34 cellular contexts compared by ENCODE assay signal in the genomic region with DNA sequence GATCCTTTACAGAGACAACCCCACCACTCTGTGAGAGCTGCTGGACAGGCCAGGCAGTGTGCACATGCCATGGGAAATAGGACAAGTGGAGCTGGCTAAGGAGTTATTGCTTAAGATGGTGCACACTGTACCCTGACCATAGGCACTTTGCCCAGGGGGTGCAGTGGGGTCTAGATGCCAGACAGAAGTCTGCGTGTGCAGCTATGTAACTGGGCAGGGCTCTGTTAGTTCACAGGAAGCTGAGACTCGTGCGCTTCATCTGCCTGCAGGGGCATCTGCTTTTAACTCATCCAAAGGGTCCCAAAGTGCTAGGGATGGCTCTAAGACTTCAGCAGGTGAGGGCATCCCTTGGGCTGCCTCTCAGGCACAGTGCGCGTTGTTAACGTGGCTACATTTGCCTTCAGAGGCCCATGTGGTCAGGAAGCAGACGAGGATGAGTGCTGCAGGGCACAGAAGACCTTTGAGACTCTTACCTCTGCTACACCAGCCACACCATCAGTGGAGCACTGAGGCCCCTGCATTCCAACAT.
"Had no signal": no experiment of that assay in that cellular context is flagged by ENCODE, and none has a peak within 500 bp of the region (broad histone marks: within the 10 kb centered on the region; RNA-seq: fewer than 3 reads in every experiment).

No MANE protein-coding gene starts in this region.

- H3K9me3 Mint-ChIP-seq: activated CD4-positive, alpha-beta memory T cell treated with anti-CD3 and anti-CD28 coated beads, Interleukin-2, amount 10 ng/mL, durations not matched to agents 7 days and 5 days; activated CD4-positive, alpha-beta T cell treated with anti-CD3 and anti-CD28 coated beads, Interleukin-2, amount 10 ng/mL, durations not matched to agents 7 days and 5 days; activated naive CD4-positive, alpha-beta T cell treated with anti-CD3 and anti-CD28 coated beads, Interleukin-2, amount 10 ng/mL, durations not matched to agents 7 days and 5 days; activated naive CD4-positive, alpha-beta T cell treated with anti-CD3 and anti-CD28 coated beads, Interleukin-2, amount 50 U/mL, for 24 hours; activated naive CD8-positive, alpha-beta T cell treated with anti-CD3 and anti-CD28 coated beads, Interleukin-2, amount 10 ng/mL, durations not matched to agents 7 days and 5 days; activated naive CD8-positive, alpha-beta T cell treated with anti-CD3 and anti-CD28 coated beads, Interleukin-2, amount 50 U/mL, for 24 hours; activated T-cell treated with anti-CD3 and anti-CD28 coated beads, Interleukin-2, amount 50 U/mL, for 24 hours; activated T-helper 2 cell treated with anti-CD3 and anti-CD28 coated beads, Interferon-gamma antibody, Interleukin-2, Interleukin-4, amounts not matched to agents 10 μg/mL and 5 μg/mL and 100 μg/mL, durations not matched to agents 14 hours and 24 hours and 36 hours; T-helper 1 cell treated with Interleukin-12 subunit alpha and Interleukin-12 subunit beta and Interleukin-4 antibody, amounts not matched to agents 30 μg/mL and 1 μg/mL, for 36 hours; T-helper 2 cell treated with Interferon-gamma antibody and Interleukin-4, amounts not matched to agents 5 μg/mL and 100 μg/mL, for 36 hours had no signal

- H3K9me3 ChIP-seq: body of pancreas, breast epithelium had no signal

- DNase-seq: activated CD4-positive, alpha-beta memory T cell treated with anti-CD3 and anti-CD28 coated beads, Interleukin-2, amount 10 ng/mL, durations not matched to agents 7 days and 5 days; activated CD4-positive, alpha-beta T cell treated with anti-CD3 and anti-CD28 coated beads for 1 hour; activated CD4-positive, alpha-beta T cell treated with anti-CD3 and anti-CD28 coated beads for 36 hours; activated CD4-positive, alpha-beta T cell treated with anti-CD3 and anti-CD28 coated beads for 48 hours; activated CD4-positive, alpha-beta T cell treated with anti-CD3 and anti-CD28 coated beads, Interleukin-2, amount 10 ng/mL, durations not matched to agents 7 days and 5 days; activated CD4-positive, alpha-beta T cell treated with anti-CD3 and anti-CD28 coated beads, Interleukin-2, amount 50 U/mL, for 48 hours; activated CD4-positive, CD25-positive, alpha-beta regulatory T cell; activated CD8-positive, alpha-beta memory T cell treated with anti-CD3 and anti-CD28 coated beads, Interleukin-2, amount 50 U/mL, for 48 hours; activated CD8-positive, alpha-beta T cell treated with anti-CD3 and anti-CD28 coated beads, Interleukin-2, amount 10 ng/mL, durations not matched to agents 7 days and 5 days; activated effector memory CD4-positive, alpha-beta T cell treated with Interleukin-2 at 50 U/mL for 16 hours; activated gamma-delta T cell; activated naive CD4-positive, alpha-beta T cell treated with anti-CD3 and anti-CD28 coated beads, Interleukin-2, amount 10 ng/mL, durations not matched to agents 7 days and 5 days; activated naive CD4-positive, alpha-beta T cell treated with Interleukin-2 at 50 U/mL for 16 hours; activated naive CD8-positive, alpha-beta T cell treated with anti-CD3 and anti-CD28 coated beads, Interleukin-2, amount 10 ng/mL, durations not matched to agents 7 days and 5 days; activated naive CD8-positive, alpha-beta T cell treated with anti-CD3 and anti-CD28 coated beads, Interleukin-2, amount 50 U/mL, for 24 hours; activated T-cell treated with anti-CD3 and anti-CD28 coated beads, Interleukin-2, amount 50 U/mL, for 24 hours; activated T-cell treated with anti-CD3 and anti-CD28 coated beads, Interleukin-2, amount 50 U/mL, for 48 hours; amniotic stem cell; aorta; body of pancreas; brain microvascular endothelial cell; central memory CD4-positive, alpha-beta T cell; T-helper 1 cell; T-helper 2 cell; T-helper 9 cell; WERI-Rb-1 had no signal

- H3K27ac Mint-ChIP-seq: activated CD4-positive, alpha-beta memory T cell treated with anti-CD3 and anti-CD28 coated beads, Interleukin-2, amount 10 ng/mL, durations not matched to agents 7 days and 5 days; activated CD4-positive, alpha-beta T cell treated with anti-CD3 and anti-CD28 coated beads for 36 hours; activated CD4-positive, alpha-beta T cell treated with anti-CD3 and anti-CD28 coated beads, Interleukin-2, amount 10 ng/mL, durations not matched to agents 7 days and 5 days; activated CD8-positive, alpha-beta T cell treated with anti-CD3 and anti-CD28 coated beads, Interleukin-2, amount 10 ng/mL, durations not matched to agents 7 days and 5 days; activated naive CD4-positive, alpha-beta T cell treated with anti-CD3 and anti-CD28 coated beads, Interleukin-2, amount 10 ng/mL, durations not matched to agents 7 days and 5 days; activated naive CD8-positive, alpha-beta T cell; activated naive CD8-positive, alpha-beta T cell treated with anti-CD3 and anti-CD28 coated beads, Interleukin-2, amount 10 ng/mL, durations not matched to agents 7 days and 5 days; activated naive CD8-positive, alpha-beta T cell treated with anti-CD3 and anti-CD28 coated beads, Interleukin-2, amount 50 U/mL, for 24 hours; activated T-cell treated with anti-CD3 and anti-CD28 coated beads, Interleukin-2, amount 50 U/mL, for 24 hours; activated T-helper 2 cell treated with anti-CD3 and anti-CD28 coated beads, Interferon-gamma antibody, Interleukin-2, Interleukin-4, amounts not matched to agents 10 μg/mL and 5 μg/mL and 100 μg/mL, durations not matched to agents 14 hours and 24 hours and 36 hours; T-helper 1 cell treated with Interleukin-12 subunit alpha and Interleukin-12 subunit beta and Interleukin-4 antibody, amounts not matched to agents 30 μg/mL and 1 μg/mL, for 36 hours; T-helper 2 cell treated with Interferon-gamma antibody and Interleukin-4, amounts not matched to agents 5 μg/mL and 100 μg/mL, for 36 hours; WTC11 had no signal

- H3K4me1 ChIP-seq: breast epithelium had no signal

- H3K4me3 Mint-ChIP-seq: activated CD4-positive, alpha-beta memory T cell treated with anti-CD3 and anti-CD28 coated beads, Interleukin-2, amount 10 ng/mL, durations not matched to agents 7 days and 5 days; activated CD4-positive, alpha-beta T cell treated with anti-CD3 and anti-CD28 coated beads for 36 hours; activated CD4-positive, alpha-beta T cell treated with anti-CD3 and anti-CD28 coated beads, Interleukin-2, amount 10 ng/mL, durations not matched to agents 7 days and 5 days; activated CD8-positive, alpha-beta T cell treated with anti-CD3 and anti-CD28 coated beads, Interleukin-2, amount 10 ng/mL, durations not matched to agents 7 days and 5 days; activated naive CD4-positive, alpha-beta T cell treated with anti-CD3 and anti-CD28 coated beads, Interleukin-2, amount 10 ng/mL, durations not matched to agents 7 days and 5 days; activated naive CD4-positive, alpha-beta T cell treated with anti-CD3 and anti-CD28 coated beads, Interleukin-2, amount 50 U/mL, for 24 hours; activated naive CD8-positive, alpha-beta T cell; activated naive CD8-positive, alpha-beta T cell treated with anti-CD3 and anti-CD28 coated beads, Interleukin-2, amount 10 ng/mL, durations not matched to agents 7 days and 5 days; activated naive CD8-positive, alpha-beta T cell treated with anti-CD3 and anti-CD28 coated beads, Interleukin-2, amount 50 U/mL, for 24 hours; activated T-cell treated with anti-CD3 and anti-CD28 coated beads, Interleukin-2, amount 50 U/mL, for 24 hours; T-helper 1 cell treated with Interleukin-12 subunit alpha and Interleukin-12 subunit beta and Interleukin-4 antibody, amounts not matched to agents 30 μg/mL and 1 μg/mL, for 36 hours; T-helper 2 cell treated with Interferon-gamma antibody and Interleukin-4, amounts not matched to agents 5 μg/mL and 100 μg/mL, for 36 hours; WTC11 had no signal

- H3K36me3 Mint-ChIP-seq: activated naive CD4-positive, alpha-beta T cell treated with anti-CD3 and anti-CD28 coated beads, Interleukin-2, amount 10 ng/mL, durations not matched to agents 7 days and 5 days; activated naive CD4-positive, alpha-beta T cell treated with anti-CD3 and anti-CD28 coated beads, Interleukin-2, amount 50 U/mL, for 24 hours; activated naive CD8-positive, alpha-beta T cell; activated naive CD8-positive, alpha-beta T cell treated with anti-CD3 and anti-CD28 coated beads, Interleukin-2, amount 10 ng/mL, durations not matched to agents 7 days and 5 days; WTC11 had no signal

- H3K36me3 ChIP-seq: brain microvascular endothelial cell, breast epithelium, WERI-Rb-1 had no signal

- H3K27me3 ChIP-seq: body of pancreas, brain microvascular endothelial cell, breast epithelium had no signal

- H3K27ac ChIP-seq: body of pancreas, brain microvascular endothelial cell, breast epithelium, WERI-Rb-1 had no signal

- H3K4me1 Mint-ChIP-seq: activated CD4-positive, alpha-beta memory T cell treated with anti-CD3 and anti-CD28 coated beads, Interleukin-2, amount 10 ng/mL, durations not matched to agents 7 days and 5 days; activated CD4-positive, alpha-beta T cell treated with anti-CD3 and anti-CD28 coated beads for 36 hours; activated CD4-positive, alpha-beta T cell treated with anti-CD3 and anti-CD28 coated beads, Interleukin-2, amount 10 ng/mL, durations not matched to agents 7 days and 5 days; activated naive CD4-positive, alpha-beta T cell treated with anti-CD3 and anti-CD28 coated beads, Interleukin-2, amount 10 ng/mL, durations not matched to agents 7 days and 5 days; activated naive CD4-positive, alpha-beta T cell treated with anti-CD3 and anti-CD28 coated beads, Interleukin-2, amount 50 U/mL, for 24 hours; activated naive CD8-positive, alpha-beta T cell treated with anti-CD3 and anti-CD28 coated beads, Interleukin-2, amount 10 ng/mL, durations not matched to agents 7 days and 5 days; activated naive CD8-positive, alpha-beta T cell treated with anti-CD3 and anti-CD28 coated beads, Interleukin-2, amount 50 U/mL, for 24 hours had no signal

- H3K4me3 ChIP-seq: body of pancreas, breast epithelium had no signal

- ATAC-seq: activated CD4-positive, alpha-beta T cell treated with anti-CD3 and anti-CD28 coated beads for 36 hours; activated CD4-positive, CD25-positive, alpha-beta regulatory T cell treated with anti-CD3 and anti-CD28 coated beads, Interleukin-2, amount 50 U/mL, for 24 hours; activated CD8-positive, alpha-beta T cell treated with anti-CD3 and anti-CD28 coated beads, Interleukin-2, amount 10 ng/mL, durations not matched to agents 7 days and 5 days; activated naive CD8-positive, alpha-beta T cell treated with anti-CD3 and anti-CD28 coated beads, Interleukin-2, amount 50 U/mL, for 24 hours; body of pancreas; WTC11 had no signal
